In the genomic region with DNA sequence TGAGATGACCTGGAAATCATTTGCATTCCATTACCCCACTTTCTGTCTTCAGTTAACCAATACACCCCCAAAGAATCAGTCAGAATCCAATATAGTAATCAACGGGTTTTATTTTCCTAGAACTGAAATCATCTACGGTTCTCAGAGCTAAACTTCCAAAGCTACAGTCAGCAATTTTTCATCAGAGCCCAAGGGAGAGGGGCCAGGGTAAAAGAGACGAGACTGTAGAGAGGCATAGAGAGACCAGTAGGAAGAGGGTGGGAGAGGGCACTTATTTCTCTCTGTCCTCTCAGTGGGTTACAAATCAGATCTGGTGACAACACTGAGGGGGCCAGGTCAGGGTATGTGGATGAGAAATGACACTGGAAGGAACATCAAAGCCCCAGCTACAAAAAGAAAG, we compare ENCODE assay signal across 10 cellular contexts. TPM values are rescaled to one million over a fixed set of nuclear protein-coding genes. Genes with fewer than 3 reads are reported as not detected.
DNase-seq lines count a peak whose midpoint lies in the region; ATAC-seq and TF ChIP-seq lines count a peak whose summit lies in the region.
"Had no signal": no experiment of that assay in that cellular context is flagged by ENCODE, and none has a peak within 500 bp of the region (broad histone marks: within the 10 kb centered on the region; RNA-seq: fewer than 3 reads in every experiment).

No MANE protein-coding gene starts in this region.

- H3K36me3 Mint-ChIP-seq in MCF 10A (ENCODE audit: insufficient read depth, unreplicated experiment): peaks cover 76% of the 10 kb centered on the region
- H3K36me3 Mint-ChIP-seq in activated T-cell treated with anti-CD3 and anti-CD28 coated beads, Interleukin-2, amount 50 U/mL, for 72 hours (ENCODE audit: insufficient read depth in 2 of 2): peaks cover 7 to 19% of the 10 kb centered on the region in 2 donors

- H3K4me3 Mint-ChIP-seq in MCF 10A (ENCODE audit: unreplicated experiment): peak overlapping the region; percentile 100
- peak overlapping the region; percentile 93 to 100 for H3K4me3 Mint-ChIP-seq in activated T-cell treated with anti-CD3 and anti-CD28 coated beads, Interleukin-2, amount 50 U/mL, for 72 hours

- H3K4me3 ChIP-seq in mammary epithelial cell (replicated peaks in 1 of 3; ENCODE audit: insufficient read depth in 1 of 3, low read depth in 2 of 3, low read length in 3 of 3) (no peak overlapping the region), lower lobe of right lung (no peak overlapping the region), tibial nerve (no peak overlapping the region)

- TF ChIP-seq EP300 in tibial nerve (IDR thresholded peaks at IDR 0.05): no peak

- H3K79me2 ChIP-seq in mammary epithelial cell (ENCODE audit: insufficient read depth, low read length): peaks cover 71% of the 10 kb centered on the region

- no peaks in the 10 kb centered on the region for H3K9me3 Mint-ChIP-seq in MCF 10A (ENCODE audit: unreplicated experiment)
- H3K9me3 Mint-ChIP-seq in activated T-cell treated with anti-CD3 and anti-CD28 coated beads, Interleukin-2, amount 50 U/mL, for 72 hours: no peaks in the 10 kb centered on the region

- no peaks in the 10 kb centered on the region for H3K27me3 Mint-ChIP-seq in MCF 10A (ENCODE audit: insufficient read depth, unreplicated experiment)
- H3K27me3 Mint-ChIP-seq in activated T-cell treated with anti-CD3 and anti-CD28 coated beads, Interleukin-2, amount 50 U/mL, for 72 hours (ENCODE audit: low read depth): no peaks in the 10 kb centered on the region

- no peak for TF ChIP-seq POLR2A in tibial nerve (IDR thresholded peaks at IDR 0.05)

- ATAC-seq in activated T-cell treated with anti-CD3 and anti-CD28 coated beads, Interleukin-2, amount 50 U/mL, for 72 hours (replicated peaks in 1 of 2): peak in 1 of 2 donors; percentile 7
- no peak for ATAC-seq in lower lobe of right lung
- ATAC-seq in GM18870 (IDR thresholded peaks at IDR 0.05; ENCODE audit: unreplicated experiment): no peak

- BruUV-seq in MCF 10A (replicated peaks; lab: Mats Ljungman, UMichigan): no TSS peak
- no TSS peak for BruUV-seq in mammary epithelial cell (replicated peaks; lab: Mats Ljungman, UMichigan)

- in situ Hi-C loops in mammary epithelial cell (cut with MboI; ENCODE audit: low sequenced_read_pairs in 2 of 2): no loop called here

- H2AFZ ChIP-seq in mammary epithelial cell (ENCODE audit: low read depth, low read length): no peak overlapping the region

- intact Hi-C loops in MCF 10A (cut with micrococcal nuclease) (loop anchor here (10.0 kb wide), 1 partner anchor 237 kb away; a partner anchor contains a TSS), mammary epithelial cell (cut with micrococcal nuclease) (loop anchor here (10.0 kb wide), 1 partner anchor 237 kb away; a partner anchor contains a TSS), lower lobe of right lung (cut with DNase I) (no loop called here)

- H3K4me1 ChIP-seq in mammary epithelial cell (ENCODE audit: insufficient read depth, low read length) (peaks cover 21% of the 10 kb centered on the region), lower lobe of right lung (peaks cover 43% of the 10 kb centered on the region), tibial nerve (peaks cover 0 to 64% (median 26%) of the 10 kb centered on the region in 4 donors)

- POLR2A ChIA-PET in MCF 10A (lab: Yijun Ruan, JAX): interaction anchor here (0.6 to 10.4 kb wide), 6 partner anchors 9 to 285 kb away, joined by 3 to 375 read pairs (median 100); a partner anchor contains a TSS

- 100% methylated on average over 2 of the region's 3 CpGs for WGBS in mammary epithelial cell (ENCODE audit: low coverage, missing lambda C conversion rate)
- WGBS in tibial nerve, 2 donors: 81 to 83% methylated on average over 3 of the region's 3 CpGs

- TF ChIP-seq CTCF in MCF 10A (IDR thresholded peaks at IDR 0.05; ENCODE audit: unreplicated experiment) (no peak), mammary epithelial cell (conservative IDR thresholded peaks at IDR 0.05 in 1 of 2, IDR thresholded peaks at IDR 0.05 in 1 of 2; ENCODE audit: extremely low read depth in 1 of 2, insufficient read depth in 1 of 2, low read depth in 1 of 2, low read length in 2 of 2) (no peak), lower lobe of right lung (IDR thresholded peaks at IDR 0.05) (no peak), tibial nerve (IDR thresholded peaks at IDR 0.05) (no peak)

- H3K27ac ChIP-seq in mammary epithelial cell (ENCODE audit: insufficient read depth, low read depth, low read length): no peak overlapping the region
- H3K27ac ChIP-seq in lower lobe of right lung: peak overlapping the region; percentile 89
- H3K27ac ChIP-seq in tibial nerve: peak overlapping the region; percentile 85 to 93 (median 89)

- H3K9me3 ChIP-seq in mammary epithelial cell (replicated peaks; ENCODE audit: insufficient read depth, low read length) (no peaks in the 10 kb centered on the region), lower lobe of right lung (no peaks in the 10 kb centered on the region), tibial nerve (no peaks in the 10 kb centered on the region)

- no peak overlapping the region for H3K4me2 ChIP-seq in mammary epithelial cell (ENCODE audit: insufficient read depth, low read depth, low read length)

- H3K4me1 Mint-ChIP-seq in MCF 10A (ENCODE audit: insufficient read depth, unreplicated experiment): peaks cover 38% of the 10 kb centered on the region
- peaks cover 55% of the 10 kb centered on the region for H3K4me1 Mint-ChIP-seq in activated T-cell treated with anti-CD3 and anti-CD28 coated beads, Interleukin-2, amount 50 U/mL, for 72 hours (ENCODE audit: low read depth)

- CTCF ChIA-PET in MCF 10A (lab: Yijun Ruan, JAX) (interaction anchor here (0.7 to 10.3 kb wide), 5 partner anchors 14 to 105 kb away, joined by 3 to 136 read pairs (median 5); a partner anchor contains a TSS), mammary epithelial cell (lab: Charles Lee; ENCODE audit: low non-redundant PET) (no interaction called here)

- dilution Hi-C loops in mammary epithelial cell (cut with HindIII; ENCODE audit: low sequenced_read_pairs): no loop called here

- H3K36me3 ChIP-seq in mammary epithelial cell (ENCODE audit: insufficient read depth, low read length) (peaks cover 17% of the 10 kb centered on the region), lower lobe of right lung (peaks cover 47% of the 10 kb centered on the region), tibial nerve (peaks cover 0 to 52% (median 15%) of the 10 kb centered on the region in 3 donors)

- no peaks in the 10 kb centered on the region for H3K27me3 ChIP-seq in mammary epithelial cell (ENCODE audit: insufficient read depth, low read length)
- H3K27me3 ChIP-seq in lower lobe of right lung (ENCODE audit: low read depth): no peaks in the 10 kb centered on the region
- H3K27me3 ChIP-seq in tibial nerve: no peaks in the 10 kb centered on the region

- no peak for DNase-seq in MCF 10A (ENCODE audit: unreplicated experiment)
- no peak for DNase-seq in mammary epithelial cell
- no peak for DNase-seq in activated T-cell treated with anti-CD3 and anti-CD28 coated beads, Interleukin-2, amount 50 U/mL, for 72 hours
- DNase-seq in lower lobe of right lung: no peak
- DNase-seq in tibial nerve (ENCODE audit: low spot score in 2 of 2): no peak
- no peak for DNase-seq in iPS-NIHi11 (ENCODE audit: low spot score)
- DNase-seq in middle frontal gyrus (ENCODE audit: extremely low spot score, low spot score): no peak
- DNase-seq: midbrain, NCI-H226 had no signal

- peak overlapping the region; percentile 98 for H3K27ac Mint-ChIP-seq in MCF 10A (ENCODE audit: low read depth, unreplicated experiment)
- peak overlapping the region; percentile 98 for H3K27ac Mint-ChIP-seq in activated T-cell treated with anti-CD3 and anti-CD28 coated beads, Interleukin-2, amount 50 U/mL, for 72 hours

- no peaks in the 10 kb centered on the region for H4K20me1 ChIP-seq in mammary epithelial cell (ENCODE audit: insufficient read depth, low read length)

- H3K9ac ChIP-seq in mammary epithelial cell (ENCODE audit: insufficient read depth, low read length): no peak overlapping the region

RNA-seq across cellular contexts. Expression of a gene that starts 1.1 kb away (rescaled TPM):
- total RNA-seq in MCF 10A (2022) (233 and 261 TPM in 2 replicates), mammary epithelial cell (10 to 100 TPM; 25.0 to 86.1 TPM), lower lobe of right lung (43.7 TPM), tibial nerve (10 to 100 TPM; 48.6 to 90.4 (median 66.2) TPM)
- polyA plus RNA-seq in mammary epithelial cell: 121 TPM
- polyA minus RNA-seq in mammary epithelial cell: 34.3 TPM
- total RNA-seq in activated T-cell treated with anti-CD3 and anti-CD28 coated beads, Interleukin-2, amount 50 U/mL, for 72 hours: 10 to 100 TPM; 45.9 to 67.8 TPM

RNA-seq across cellular contexts. Expression of a gene that starts 9.5 kb away (rescaled TPM):
- total RNA-seq in MCF 10A (2022): 679 and 707 TPM in 2 replicates
- 100 to 1,000 TPM; 122 to 332 TPM for total RNA-seq in mammary epithelial cell
- polyA plus RNA-seq in mammary epithelial cell: 159 TPM
- 309 TPM for polyA minus RNA-seq in mammary epithelial cell
- 100 to 1,000 TPM; 185 to 217 TPM for total RNA-seq in activated T-cell treated with anti-CD3 and anti-CD28 coated beads, Interleukin-2, amount 50 U/mL, for 72 hours
- total RNA-seq in lower lobe of right lung: 146 TPM
- total RNA-seq in tibial nerve: 100 to 1,000 TPM; 120 to 177 (median 157) TPM

RNA-seq across cellular contexts. Expression of a gene that starts 13.5 kb away (rescaled TPM):
- total RNA-seq in MCF 10A (2022) (49.9 and 57.5 TPM in 2 replicates), mammary epithelial cell (10 to 100 TPM; 27.0 to 42.7 TPM), lower lobe of right lung (22.6 TPM), tibial nerve (10 to 100 TPM; 10.1 to 24.9 (median 18.6) TPM)
- 62.3 TPM for polyA plus RNA-seq in mammary epithelial cell
- 33.3 TPM for polyA minus RNA-seq in mammary epithelial cell
- 10 to 100 TPM; 36.3 to 37.1 TPM for total RNA-seq in activated T-cell treated with anti-CD3 and anti-CD28 coated beads, Interleukin-2, amount 50 U/mL, for 72 hours

RNA-seq across cellular contexts. Expression of a gene that starts 13.7 kb away (rescaled TPM):
- total RNA-seq in MCF 10A (2022) (46.0 and 68.9 TPM in 2 replicates), mammary epithelial cell (10 to 100 TPM in 1 of 2 donors, 1 to 10 TPM in 1; 9.3 to 24.3 TPM), lower lobe of right lung (41.0 TPM), tibial nerve (10 to 100 TPM; 36.5 to 50.1 (median 46.0) TPM)
- polyA plus RNA-seq in mammary epithelial cell: 10.5 TPM
- polyA minus RNA-seq in mammary epithelial cell: 19.3 TPM
- 100 to 1,000 TPM in 1 of 2 donors, 10 to 100 TPM in 1; 90.5 to 100 TPM for total RNA-seq in activated T-cell treated with anti-CD3 and anti-CD28 coated beads, Interleukin-2, amount 50 U/mL, for 72 hours

RNA-seq across cellular contexts. Expression of a gene that starts 25.3 kb away (rescaled TPM):
- total RNA-seq in MCF 10A (2022) (112 and 131 TPM in 2 replicates), mammary epithelial cell (10 to 100 TPM; 22.2 to 69.7 TPM), lower lobe of right lung (51.9 TPM), tibial nerve (10 to 100 TPM; 25.1 to 44.6 (median 30.8) TPM)
- polyA plus RNA-seq in mammary epithelial cell: 102 TPM
- polyA minus RNA-seq in mammary epithelial cell: 169 TPM
- total RNA-seq in activated T-cell treated with anti-CD3 and anti-CD28 coated beads, Interleukin-2, amount 50 U/mL, for 72 hours: 10 to 100 TPM; 67.7 to 84.4 TPM
